1 cellular context compared by ENCODE assay signal in genomic region chr2:45267062-45267702, GRCh38.
TF ChIP-seq lines count a peak whose summit lies in the region.

No MANE protein-coding gene starts in this region.

TF ChIP-seq in K562, 482 proteins besides CTCF, POLR2A, EP300 and RAD21 (continued from another document):
- no peak for TF ChIP-seq EP400 (IDR thresholded peaks at IDR 0.05)
- TF ChIP-seq ZNF318 (IDR thresholded peaks at IDR 0.05; ENCODE audit: borderline replicate concordance in 1 of 2, low read depth in 1 of 2) = no peak
- TF ChIP-seq GATA2 (CRISPR knock-in tag; IDR thresholded peaks at IDR 0.05) = no peak
- TF ChIP-seq ZNF696 (CRISPR knock-in tag; conservative IDR thresholded peaks at IDR 0.05) = no peak
- TF ChIP-seq TOE1 (IDR thresholded peaks at IDR 0.05; ENCODE audit: borderline replicate concordance) = peak; percentile 41; the same call in 1 of the 2 replicates
- no peak for TF ChIP-seq TOE1 (CRISPR knock-in tag; IDR thresholded peaks at IDR 0.05; ENCODE audit: borderline replicate concordance, low read depth)
- TF ChIP-seq SAFB2 (IDR thresholded peaks at IDR 0.05; ENCODE audit: borderline replicate concordance, low read depth, low read length, severe bottlenecking) = no peak
- TF ChIP-seq SMAD3 (CRISPR knock-in tag; conservative IDR thresholded peaks at IDR 0.05) = no peak
- TF ChIP-seq TBP (optimal IDR thresholded peaks at IDR 0.05; ENCODE audit: low read depth, low read length) = no peak
- peak; percentile 50; the same call in 1 of the 2 replicates for TF ChIP-seq RAD51 (IDR thresholded peaks at IDR 0.05; ENCODE audit: borderline replicate concordance, low read depth)
- no peak for TF ChIP-seq CXXC5 (CRISPR knock-in tag; IDR thresholded peaks at IDR 0.05)
- TF ChIP-seq ELF2 (CRISPR knock-in tag; IDR thresholded peaks at IDR 0.05) = no peak
- TF ChIP-seq TFE3 (CRISPR knock-in tag; IDR thresholded peaks at IDR 0.05) = peak; percentile 80
